ENCODE assay signal across 12 cellular contexts in genomic region chr12:105229446-105229845, GRCh38. TPM values are rescaled to one million over a fixed set of nuclear protein-coding genes. Genes with fewer than 3 reads are reported as not detected.
DNase-seq lines count a peak whose midpoint lies in the region; ATAC-seq and TF ChIP-seq lines count a peak whose summit lies in the region.
"Had no signal": no experiment of that assay in that cellular context is flagged by ENCODE, and none has a peak within 500 bp of the region (broad histone marks: within the 10 kb centered on the region; RNA-seq: fewer than 3 reads in every experiment).

No MANE protein-coding gene starts in this region.

- H3K27me3 ChIP-seq in KMS-11 (ENCODE audit: insufficient read depth, low read depth) (no peaks in the 10 kb centered on the region), spleen (replicated peaks in 1 of 7) (no peaks in the 10 kb centered on the region)
- H3K27me3 ChIP-seq: gastrocnemius medialis had no signal

- no peaks in the 10 kb centered on the region for H3K9me3 ChIP-seq in spleen
- H3K9me3 ChIP-seq: gastrocnemius medialis had no signal

- TF ChIP-seq POLR2A in spleen (IDR thresholded peaks at IDR 0.05) = no peak

- in situ Hi-C loops in GM13977 (cut with MboI; ENCODE audit: low pct_unique_long_range_greater_than_20kb, low sequenced_read_pairs, unreplicated experiment) = no loop called here

- TF ChIP-seq CTCF in KMS-11 (conservative IDR thresholded peaks at IDR 0.05; ENCODE audit: low read depth, low read length) (no peak), VCaP (conservative IDR thresholded peaks at IDR 0.05) (no peak), fibroblast of mammary gland (conservative IDR thresholded peaks at IDR 0.05; ENCODE audit: control insufficient read depth, insufficient read depth, low read depth, low read length) (no peak), spleen (IDR thresholded peaks at IDR 0.05 in 8 of 11, conservative IDR thresholded peaks at IDR 0.05 in 3 of 11) (no peak), GM13977 (IDR thresholded peaks at IDR 0.05; ENCODE audit: extremely low read depth, insufficient read depth, missing control alignments) (no peak)

- 85 to 95% (median 94%) methylated on average over 3 of the region's 3 CpGs for WGBS in spleen, 5 donors

- no peak for ATAC-seq in HG02678 (IDR thresholded peaks at IDR 0.05; ENCODE audit: unreplicated experiment)
- ATAC-seq: activated CD4-positive, alpha-beta T cell treated with anti-CD3 and anti-CD28 coated beads for 36 hours; gastrocnemius medialis had no signal

- no peak overlapping the region; the same call in 1 of the 2 replicates for H3K9ac ChIP-seq in KMS-11

- H4K20me1 ChIP-seq in KMS-11 (ENCODE audit: insufficient read depth) = no peaks in the 10 kb centered on the region

- H2AFZ ChIP-seq in KMS-11 (ENCODE audit: low read depth) = no peak overlapping the region

- H3K4me1 ChIP-seq in KMS-11 (ENCODE audit: low read depth, poor library complexity, severe bottlenecking) = peaks cover 78% of the 10 kb centered on the region
- peaks cover 35 to 100% (median 69%) of the 10 kb centered on the region in 6 donors for H3K4me1 ChIP-seq in spleen

- no peaks in the 10 kb centered on the region for H3K36me3 ChIP-seq in KMS-11 (ENCODE audit: insufficient read depth)
- H3K36me3 ChIP-seq in spleen = peaks cover 0 to 51% (median 13%) of the 10 kb centered on the region in 6 donors

- H3K79me2 ChIP-seq in KMS-11 (ENCODE audit: insufficient read depth, low read depth) = peaks cover 41% of the 10 kb centered on the region; the same call in 1 of the 2 replicates

- H3K4me2 ChIP-seq in KMS-11 = peak overlapping the region; percentile 91; the same call in 1 of the 2 replicates

- H3K4me3 ChIP-seq in KMS-11 (IDR thresholded peaks at IDR 0.05; ENCODE audit: insufficient read depth, low read depth, low read length) (no peak overlapping the region), fibroblast of mammary gland (ENCODE audit: control insufficient read depth, low read depth, low read length) (no peak overlapping the region), spleen (no peak overlapping the region)
- H3K4me3 ChIP-seq: gastrocnemius medialis had no signal

- DNase-seq in fibroblast of mammary gland (ENCODE audit: low read depth) (peak; percentile 64), spleen (no peak), GM13977 (ENCODE audit: low spot score) (no peak), DMS79 (lab: John Stamatoyannopoulos, UW) (no peak)
- DNase-seq: activated CD4-positive, alpha-beta T cell treated with anti-CD3 and anti-CD28 coated beads for 36 hours; gastrocnemius medialis; KG1; NCI-H510A had no signal

- peak overlapping the region; percentile 83; the same call in 1 of the 2 replicates for H3K27ac ChIP-seq in KMS-11
- H3K27ac ChIP-seq in VCaP = peak overlapping the region; percentile 58
- peak overlapping the region in 5 of 8 donors; percentile 7 to 70 (median 55) for H3K27ac ChIP-seq in spleen
- H3K27ac ChIP-seq: C4-2B, gastrocnemius medialis had no signal

- intact Hi-C loops in spleen (cut with DNase I; ENCODE audit: low total_unique reads) = no loop called here

RNA-seq across cellular contexts. Expression of gene APPL2, which starts 6.5 kb away (rescaled TPM):
- total RNA-seq in spleen = 10 to 100 TPM; 35.9 to 75.6 (median 46.7) TPM
- 10 to 100 TPM; 11.0 to 12.8 (median 12.2) TPM for polyA plus RNA-seq in spleen
